29 cellular contexts compared by ENCODE assay signal in genomic region chr22:24219750-24220149, GRCh38. TPM values are rescaled to one million over a fixed set of nuclear protein-coding genes. Genes with fewer than 3 reads are reported as not detected.
"Had no signal": no experiment of that assay in that cellular context is flagged by ENCODE, and none has a peak within 500 bp of the region (broad histone marks: within the 10 kb centered on the region; RNA-seq: fewer than 3 reads in every experiment).

No MANE protein-coding gene starts in this region.

- H3K9me3 Mint-ChIP-seq: neural crest cell had no signal

- H3K4me3 ChIP-seq: heart left ventricle, hepatocyte, lower lobe of right lung, pancreas, prostate gland, skin epidermis, stomach, testis, thyroid gland, transverse colon, upper lobe of left lung, vagina had no signal

- H3K9me3 ChIP-seq: pancreas, prostate gland, testis, thyroid gland had no signal

- H3K4me1 Mint-ChIP-seq: neural crest cell; stimulated activated naive B cell treated with anti-CD40 and anti-IgM and Interleukin-4, amounts not matched to agents 10 μg/mL and 1 μg/mL and 100 μg/mL, for 72 hours had no signal

- H3K27me3 ChIP-seq: heart left ventricle, hepatocyte, pancreas, stomach, testis, thyroid gland, transverse colon, upper lobe of left lung, vagina had no signal

- DNase-seq: heart left ventricle; kidney glomerular epithelial cell; left cardiac atrium; lower lobe of right lung; mammary epithelial cell; mesenchymal stem cell; naive thymus-derived CD8-positive, alpha-beta T cell; retina; right cardiac atrium; stimulated activated CD4-positive, alpha-beta T cell treated with anti-CD3 and anti-CD28 coated beads, Interleukin-12 subunit alpha, Interleukin-12 subunit beta, amount 100 ng/mL, for 4 hours; stimulated activated CD4-positive, alpha-beta T cell treated with anti-CD3 and anti-CD28 coated beads, Interleukin-15, amount 100 ng/mL, for 24 hours; stimulated activated CD4-positive, alpha-beta T cell treated with anti-CD3 and anti-CD28 coated beads, Interleukin-2, amount 100 ng/mL, for 24 hours; stimulated activated CD4-positive, alpha-beta T cell treated with anti-CD3 and anti-CD28 coated beads, Interleukin-4, amount 100 ng/mL, for 1 hour; stimulated activated naive B cell treated with anti-CD40 and anti-IgM and Interleukin-4, amounts not matched to agents 10 μg/mL and 1 μg/mL and 100 μg/mL, for 72 hours; stimulated activated naive CD8-positive, alpha-beta T cell treated with anti-CD3 and anti-CD28 coated beads, Interleukin-15, Interleukin-2, amounts not matched to agents 100 U/mL and 50 U/mL, for 24 hours; stomach; testis; thyroid gland; transverse colon; upper lobe of left lung had no signal

- H3K36me3 ChIP-seq: pancreas, prostate gland, transverse colon had no signal

- H3K4me3 Mint-ChIP-seq: naive thymus-derived CD8-positive, alpha-beta T cell; neural crest cell; stimulated activated naive B cell treated with anti-CD40 and anti-IgM and Interleukin-4, amounts not matched to agents 10 μg/mL and 1 μg/mL and 100 μg/mL, for 72 hours had no signal

- H3K4me2 ChIP-seq: hepatocyte had no signal

- H3K4me1 ChIP-seq: heart left ventricle, lower lobe of right lung, pancreas, prostate gland, stomach, transverse colon, upper lobe of left lung, vagina had no signal

- H3K36me3 Mint-ChIP-seq: stimulated activated naive B cell treated with anti-CD40 and anti-IgM and Interleukin-4, amounts not matched to agents 10 μg/mL and 1 μg/mL and 100 μg/mL, for 72 hours had no signal

- ATAC-seq: left cardiac atrium; left lobe of liver; naive thymus-derived CD8-positive, alpha-beta T cell; pancreas; sciatic nerve; stimulated activated naive B cell treated with anti-CD40 and anti-IgM and Interleukin-4, amounts not matched to agents 10 μg/mL and 1 μg/mL and 100 μg/mL, for 72 hours; stimulated activated naive CD8-positive, alpha-beta T cell treated with anti-CD3 and anti-CD28 coated beads, Interleukin-15, Interleukin-2, amounts not matched to agents 100 U/mL and 50 U/mL, for 24 hours had no signal

- H3K27me3 Mint-ChIP-seq: naive thymus-derived CD8-positive, alpha-beta T cell; stimulated activated naive B cell treated with anti-CD40 and anti-IgM and Interleukin-4, amounts not matched to agents 10 μg/mL and 1 μg/mL and 100 μg/mL, for 72 hours had no signal

- H3K27ac ChIP-seq: hepatocyte, lower lobe of right lung, pancreas, prostate gland, skin epidermis, stomach, testis, thyroid gland, transverse colon, upper lobe of left lung, vagina had no signal

- H3K27ac Mint-ChIP-seq: naive thymus-derived CD8-positive, alpha-beta T cell; stimulated activated naive B cell treated with anti-CD40 and anti-IgM and Interleukin-4, amounts not matched to agents 10 μg/mL and 1 μg/mL and 100 μg/mL, for 72 hours had no signal

- H2AFZ ChIP-seq: hepatocyte had no signal

- H3K79me2 ChIP-seq: hepatocyte had no signal

RNA-seq across cellular contexts. Expression of gene GGT5, which starts 25.1 kb away (rescaled TPM):
- polyA plus RNA-seq: keratinocyte; naive thymus-derived CD8-positive, alpha-beta T cell had no signal
